In the genomic region with DNA sequence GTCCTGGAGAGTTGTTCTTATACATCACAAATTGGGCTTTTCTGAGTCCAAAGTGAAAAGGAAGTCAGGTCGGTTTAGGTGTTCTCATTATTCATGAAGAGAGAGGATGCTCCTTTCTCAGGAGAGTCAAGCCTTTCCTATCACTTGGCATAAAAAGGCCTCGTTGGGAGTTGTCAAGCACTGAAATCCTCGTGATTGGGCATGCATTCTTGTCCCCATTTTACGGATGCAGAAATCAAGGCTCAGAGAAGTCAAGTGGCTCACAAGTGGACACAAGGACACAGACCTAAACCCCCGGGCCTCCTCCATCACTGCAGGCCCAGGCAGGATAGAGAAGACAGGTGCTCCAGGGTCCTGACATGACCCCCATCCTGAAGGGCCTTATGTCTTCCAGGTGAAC, we compare ENCODE assay signal across 8 cellular contexts. TPM values are rescaled to one million over a fixed set of nuclear protein-coding genes. Genes with fewer than 3 reads are reported as not detected.
"Had no signal": no experiment of that assay in that cellular context is flagged by ENCODE, and none has a peak within 500 bp of the region (broad histone marks: within the 10 kb centered on the region; RNA-seq: fewer than 3 reads in every experiment).

No MANE protein-coding gene starts in this region.

- H2AFZ ChIP-seq: GM23338 had no signal

- H3K4me3 ChIP-seq: GM23338 had no signal

- H3K27ac ChIP-seq: HL-60 had no signal

- ATAC-seq: GM23338 had no signal

- DNase-seq: H9, HCEC 1CT, IMR-90, KBM-7 had no signal

- H3K4me3 Mint-ChIP-seq: GM23338, H9 had no signal

- H3K4me1 Mint-ChIP-seq: GM23338 had no signal

- H3K9me3 Mint-ChIP-seq: GM23338, H9 had no signal

- H3K27ac Mint-ChIP-seq: GM23338, H9 had no signal

- H3K4me2 ChIP-seq: GM23338 had no signal

RNA-seq across cellular contexts. Expression of a gene that starts 8.5 kb away (rescaled TPM):
- total RNA-seq: GM23338, H1, H9, HT1080, IMR-90 had no signal
- polyA plus RNA-seq: GM23338, H1, IMR-90 had no signal

RNA-seq across cellular contexts. Expression of a gene that starts 34.5 kb away (rescaled TPM):
- total RNA-seq: GM23338, H1, H9, HT1080 had no signal
- polyA plus RNA-seq: GM23338, H1, IMR-90 had no signal

RNA-seq across cellular contexts. Expression of a gene that starts 56.7 kb away (rescaled TPM):
- total RNA-seq: HT1080, IMR-90 had no signal
- polyA plus RNA-seq: GM23338 had no signal
